ENCODE assay signal across 26 cellular contexts in the genomic region with DNA sequence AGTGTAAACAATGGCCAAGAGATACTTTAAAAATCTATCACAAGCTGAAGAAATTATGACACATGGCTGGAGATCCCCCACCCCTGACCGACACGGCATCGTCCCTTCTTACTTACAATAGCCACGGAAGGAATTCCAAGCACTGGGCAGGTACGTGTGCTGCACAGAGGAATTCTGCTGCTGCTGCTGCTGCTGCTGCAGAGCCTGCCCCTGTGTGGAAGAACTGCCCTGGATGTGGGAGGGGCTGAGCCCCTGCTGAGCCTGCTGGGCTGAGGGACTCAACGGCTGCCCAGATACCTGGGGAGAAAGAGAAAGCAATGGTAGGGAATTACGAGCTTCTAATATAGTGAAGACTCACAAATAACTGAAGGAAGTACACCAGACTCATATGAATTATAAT. TPM values are rescaled to one million over a fixed set of nuclear protein-coding genes. Genes with fewer than 3 reads are reported as not detected.
A peak's percentile ranks its signal among the peaks of the same experiment; 100 is the strongest.
DNase-seq lines count a peak whose midpoint lies in the region; ATAC-seq, FAIRE-seq and TF ChIP-seq lines count a peak whose summit lies in the region.
"Had no signal": no experiment of that assay in that cellular context is flagged by ENCODE, and none has a peak within 500 bp of the region (broad histone marks: within the 10 kb centered on the region; RNA-seq: fewer than 3 reads in every experiment).

No MANE protein-coding gene starts in this region.

- intact Hi-C loops in lower lobe of right lung (cut with DNase I) (no loop called here), psoas muscle (cut with DNase I) (no loop called here)

- no peak overlapping the region for H3K56ac ChIP-seq in H1 (replicated peaks; ENCODE audit: insufficient read length, low read depth, low read length)

- no peak overlapping the region for H4K91ac ChIP-seq in H1 (replicated peaks; ENCODE audit: insufficient read length, low read length)

- no peak for FAIRE-seq in H1 (lab: Jason Lieb, UNC)
- FAIRE-seq: GM18507 had no signal

- H2AFZ ChIP-seq in H1 (ENCODE audit: low read length): no peak overlapping the region

- H3K79me2 ChIP-seq in H1 (ENCODE audit: control insufficient read depth in 1 of 2, insufficient read depth in 2 of 2, low read length in 2 of 2): no peaks in the 10 kb centered on the region

- no peaks in the 10 kb centered on the region for H3K23me2 ChIP-seq in H1 (ENCODE audit: low read depth, low read length)

- H3K36me3 ChIP-seq in H1 (ENCODE audit: control insufficient read depth in 2 of 4, insufficient read depth in 4 of 4, low read length in 3 of 4): peaks cover 7 to 39% (median 16%) of the 10 kb centered on the region in 4 experiments; a peak in 7 of 8 replicates
- H3K36me3 ChIP-seq in lower lobe of right lung: peaks cover 67% of the 10 kb centered on the region
- H3K36me3 ChIP-seq in psoas muscle (ENCODE audit: insufficient read depth in 1 of 2, low read depth in 1 of 2): peaks cover 4 to 98% of the 10 kb centered on the region in 2 donors

- H2BK15ac ChIP-seq in H1 (ENCODE audit: low read length): no peak overlapping the region

- no peak overlapping the region for H4K8ac ChIP-seq in H1 (ENCODE audit: extremely low read depth, insufficient read depth, low read length)

- POLR2A ChIA-PET in H1 (lab: Charles Lee; ENCODE audit: partially characterized antibody): no interaction called here

- TF ChIP-seq RAD21 in Ishikawa (IDR thresholded peaks at IDR 0.05; ENCODE audit: low read depth) (no peak), H1 (IDR thresholded peaks at IDR 0.05 in 1 of 2, conservative IDR thresholded peaks at IDR 0.05 in 1 of 2; ENCODE audit: low read depth in 2 of 2, low read length in 2 of 2) (no peak)

- no peak for TF ChIP-seq CTCF in H1 (IDR thresholded peaks at IDR 0.05; ENCODE audit: control extremely low read depth in 1 of 3, insufficient read depth in 1 of 3, low read depth in 1 of 3, low read length in 3 of 3)
- TF ChIP-seq CTCF in lower lobe of right lung (IDR thresholded peaks at IDR 0.05): no peak
- no peak for TF ChIP-seq CTCF in psoas muscle (IDR thresholded peaks at IDR 0.05)

- no peak overlapping the region for H2BK20ac ChIP-seq in H1 (ENCODE audit: low read length)

- no peak overlapping the region for H3K18ac ChIP-seq in H1 (ENCODE audit: extremely low read depth, low read length)

- no peak overlapping the region for H3K27ac Mint-ChIP-seq in stimulated activated effector memory CD8-positive, alpha-beta T cell treated with anti-CD3 and anti-CD28 coated beads, Interleukin-12 subunit alpha, Interleukin-12 subunit beta, amount 100 ng/mL, for 72 hours
- H3K27ac Mint-ChIP-seq: CD8-positive, alpha-beta memory T cell; HFFc6 had no signal

- DNase-seq in ELF-1 (ENCODE audit: low read depth, low spot score): peak; percentile 69
- DNase-seq in H1 (ENCODE audit: low read depth in 1 of 2, low spot score in 2 of 2): no peak
- no peak for DNase-seq in lower lobe of right lung
- no peak for DNase-seq in epidermal melanocyte (ENCODE audit: insufficient read length, low spot score)
- no peak for DNase-seq in stimulated activated effector memory CD8-positive, alpha-beta T cell treated with anti-CD3 and anti-CD28 coated beads, Interleukin-12 subunit alpha, Interleukin-12 subunit beta, amount 100 ng/mL, for 72 hours (ENCODE audit: low spot score in 2 of 2)
- DNase-seq in psoas muscle: no peak
- DNase-seq: 8988T; AML-193; C1 segment of cervical spinal cord; CD8-positive, alpha-beta memory T cell; GDM1; HFFc6; NCI-H1092 treated with DMSO at 0.1 percent for 48 hours; NCI-H1436 treated with DMSO at 0.1 percent for 48 hours; NCI-H1930; NCI-H524 treated with DMSO at 0.1 percent for 48 hours; NCI-H82; PC-3; RPMI8226; SHP77 had no signal

- no peak overlapping the region for H2BK12ac ChIP-seq in H1 (ENCODE audit: low read depth, low read length)

- H3K9me3 ChIP-seq in H1 (ENCODE audit: insufficient read depth in 2 of 2, low read depth in 1 of 2, low read length in 1 of 2) (no peaks in the 10 kb centered on the region), lower lobe of right lung (no peaks in the 10 kb centered on the region), psoas muscle (no peaks in the 10 kb centered on the region)

- no peak overlapping the region for H3K4me3 ChIP-seq in H1 (ENCODE audit: extremely low read depth in 1 of 4, insufficient read depth in 2 of 4, low read depth in 3 of 4, low read length in 4 of 4)
- no peak overlapping the region for H3K4me3 ChIP-seq in lower lobe of right lung
- H3K4me3 ChIP-seq in psoas muscle: no peak overlapping the region
- H3K4me3 ChIP-seq: SK-N-MC had no signal

- no peaks in the 10 kb centered on the region for H3K27me3 ChIP-seq in H1 (replicated peaks in 1 of 4; ENCODE audit: control insufficient read depth in 3 of 4, extremely low read depth in 1 of 4, insufficient read depth in 3 of 4, low read length in 3 of 4)
- H3K27me3 ChIP-seq in lower lobe of right lung (ENCODE audit: low read depth): no peaks in the 10 kb centered on the region
- H3K27me3 ChIP-seq in psoas muscle (ENCODE audit: insufficient read depth in 3 of 3, low read length in 2 of 3): no peaks in the 10 kb centered on the region

- no peak overlapping the region for H3K9ac ChIP-seq in H1 (replicated peaks in 1 of 4; ENCODE audit: extremely low read depth in 1 of 4, low read depth in 3 of 4, low read length in 3 of 4)
- H3K9ac ChIP-seq: KMS-11 had no signal

- H3K27ac ChIP-seq in H1 (ENCODE audit: low read depth, low read length): no peak overlapping the region
- no peak overlapping the region for H3K27ac ChIP-seq in lower lobe of right lung
- H3K27ac ChIP-seq in psoas muscle: no peak overlapping the region
- H3K27ac ChIP-seq: HL-60, KMS-11, SK-N-MC had no signal

- peaks cover 7% of the 10 kb centered on the region for H3K4me1 Mint-ChIP-seq in stimulated activated effector memory CD8-positive, alpha-beta T cell treated with anti-CD3 and anti-CD28 coated beads, Interleukin-12 subunit alpha, Interleukin-12 subunit beta, amount 100 ng/mL, for 72 hours
- H3K4me1 Mint-ChIP-seq: CD8-positive, alpha-beta memory T cell had no signal

- peaks cover 65% of the 10 kb centered on the region for H3K36me3 Mint-ChIP-seq in stimulated activated effector memory CD8-positive, alpha-beta T cell treated with anti-CD3 and anti-CD28 coated beads, Interleukin-12 subunit alpha, Interleukin-12 subunit beta, amount 100 ng/mL, for 72 hours

- no peak overlapping the region for H3K4me3 Mint-ChIP-seq in stimulated activated effector memory CD8-positive, alpha-beta T cell treated with anti-CD3 and anti-CD28 coated beads, Interleukin-12 subunit alpha, Interleukin-12 subunit beta, amount 100 ng/mL, for 72 hours
- H3K4me3 Mint-ChIP-seq: CD8-positive, alpha-beta memory T cell; HFFc6 had no signal

- H3K4me1 ChIP-seq in H1 (replicated peaks in 1 of 4; ENCODE audit: control insufficient read depth in 3 of 4, insufficient read depth in 4 of 4, low read length in 3 of 4) (no peaks in the 10 kb centered on the region), lower lobe of right lung (no peaks in the 10 kb centered on the region), psoas muscle (no peaks in the 10 kb centered on the region)

- H4K5ac ChIP-seq in H1 (ENCODE audit: insufficient read length, low read depth, low read length): no peak overlapping the region

- H3K4ac ChIP-seq in H1 (replicated peaks; ENCODE audit: insufficient read length, low read depth, low read length): no peak overlapping the region

- no peaks in the 10 kb centered on the region for H3K9me3 Mint-ChIP-seq in stimulated activated effector memory CD8-positive, alpha-beta T cell treated with anti-CD3 and anti-CD28 coated beads, Interleukin-12 subunit alpha, Interleukin-12 subunit beta, amount 100 ng/mL, for 72 hours
- H3K9me3 Mint-ChIP-seq: CD8-positive, alpha-beta memory T cell; HFFc6 had no signal

- TF ChIP-seq POLR2A in H1 (IDR thresholded peaks at IDR 0.05; ENCODE audit: control extremely low read depth in 1 of 2, low read depth in 2 of 2, low read length in 2 of 2): no peak

- no peak overlapping the region for H2BK120ac ChIP-seq in H1 (replicated peaks; ENCODE audit: low read depth, low read length)

- TF ChIP-seq EP300 in Ishikawa (IDR thresholded peaks at IDR 0.05; ENCODE audit: borderline replicate concordance) (no peak), H1 (IDR thresholded peaks at IDR 0.05; ENCODE audit: borderline replicate concordance in 1 of 2, low read depth in 2 of 2, low read length in 2 of 2) (no peak)

- H3K14ac ChIP-seq in H1 (ENCODE audit: insufficient read length): no peak overlapping the region

- ATAC-seq in lower lobe of right lung (peak; percentile 44 to 57), HG03108 (IDR thresholded peaks at IDR 0.05; ENCODE audit: unreplicated experiment) (no peak), psoas muscle (no peak)
- ATAC-seq in stimulated activated effector memory CD8-positive, alpha-beta T cell treated with anti-CD3 and anti-CD28 coated beads, Interleukin-12 subunit alpha, Interleukin-12 subunit beta, amount 100 ng/mL, for 72 hours: no peak

- 85% methylated on average over 7 of the region's 7 CpGs; no CpG with 5 or more reads in 1 of the 2 experiments for WGBS in H1 (ENCODE audit: extremely low coverage in 1 of 2, insufficient coverage in 1 of 2, insufficient read length in 1 of 2, insufficient replicate concordance in 2 of 2, low coverage in 1 of 2, low lambda C conversion rate in 2 of 2, missing lambda C conversion rate in 1 of 2), 2 experiments
- WGBS in psoas muscle, 3 donors: 88 to 92% (median 89%) methylated on average over 7 of the region's 7 CpGs

- no peak overlapping the region for H2AK5ac ChIP-seq in H1 (ENCODE audit: low read depth, low read length)

- H2BK5ac ChIP-seq in H1 (ENCODE audit: low read depth, low read length): no peak overlapping the region

- H4K20me1 ChIP-seq in H1 (replicated peaks in 1 of 2; ENCODE audit: control insufficient read depth in 1 of 2, insufficient read depth in 2 of 2, low read length in 2 of 2): peaks cover 0 to 2% of the 10 kb centered on the region in 2 experiments

- H3K79me1 ChIP-seq in H1 (ENCODE audit: low read depth, low read length): no peaks in the 10 kb centered on the region

- H3K4me2 ChIP-seq in H1 (ENCODE audit: insufficient read depth in 1 of 2, low read depth in 2 of 2, low read length in 2 of 2): no peak overlapping the region
- H3K4me2 ChIP-seq: KMS-11 had no signal

- CTCF ChIA-PET in H1 (lab: Charles Lee; ENCODE audit: partially characterized antibody): interaction anchor here (0.6 to 2.7 kb wide), 6 partner anchors 11 to 590 kb away, joined by 3 to 11 read pairs (median 6); no protein-coding TSS in a partner anchor

- no peak overlapping the region for H3K23ac ChIP-seq in H1 (ENCODE audit: insufficient read length)

RNA-seq across cellular contexts. Expression of a gene that starts 15.0 kb away (rescaled TPM):
- total RNA-seq in H1 (2021; fragmentation: NEBNext Ultra II Directional; extraction: Animal tissue kit (Norgen Biotek cat#: 25700)): 27.9 and 31.0 TPM in 2 replicates
- polyA plus RNA-seq in H1 (2011; rRNA removed) (17.0 and 22.2 TPM in 2 replicates), psoas muscle (10 to 100 TPM in 1 of 3 donors, 1 to 10 TPM in 2; 7.4 to 11.1 (median 9.7) TPM)
- polyA plus RNA-seq in H1 (2011; cell fraction: cytosol; rRNA removed): 19.2 TPM
- 50.8 TPM for polyA plus RNA-seq in H1 (2011; cell fraction: nucleus; rRNA removed)
- 18.0 to 23.0 TPM (median 22.0 TPM) in 4 replicates for polyA plus RNA-seq in H1 (2012, experiment 1 of 2)
- 10.1 TPM for polyA plus RNA-seq in H1 (2012, experiment 2 of 2)
- polyA plus RNA-seq in H1 (2013, experiment 1 of 2): 12.8 TPM
- 12.8 TPM for polyA plus RNA-seq in H1 (2013, experiment 2 of 2)
- 22.5 and 27.2 TPM in 2 replicates for polyA minus RNA-seq in H1 (2011; rRNA and poly(A)+ RNA removed)
- polyA minus RNA-seq in H1 (2011; cell fraction: cytosol; rRNA and poly(A)+ RNA removed): 13.9 TPM
- polyA minus RNA-seq in H1 (2011; cell fraction: nucleus; rRNA and poly(A)+ RNA removed): 29.4 TPM
- total RNA-seq in lower lobe of right lung (25.5 TPM), psoas muscle (10 to 100 TPM; 14.2 to 18.3 (median 15.6) TPM)

Comparison
In these comparisons a context has a peak if more than half of its experiments do, and no peak if none do; other contexts are left out.
1. ATAC-seq: peak in lower lobe of right lung (2 of 2); none in stimulated activated effector memory CD8-positive, alpha-beta T cell treated with anti-CD3 and anti-CD28 coated beads, Interleukin-12 subunit alpha, Interleukin-12 subunit beta, amount 100 ng/mL, for 72 hours (single experiment), HG03108 (single experiment) and psoas muscle (0 of 4).